Comparison of ENCODE assay signal across 11 cellular contexts in the genomic region with DNA sequence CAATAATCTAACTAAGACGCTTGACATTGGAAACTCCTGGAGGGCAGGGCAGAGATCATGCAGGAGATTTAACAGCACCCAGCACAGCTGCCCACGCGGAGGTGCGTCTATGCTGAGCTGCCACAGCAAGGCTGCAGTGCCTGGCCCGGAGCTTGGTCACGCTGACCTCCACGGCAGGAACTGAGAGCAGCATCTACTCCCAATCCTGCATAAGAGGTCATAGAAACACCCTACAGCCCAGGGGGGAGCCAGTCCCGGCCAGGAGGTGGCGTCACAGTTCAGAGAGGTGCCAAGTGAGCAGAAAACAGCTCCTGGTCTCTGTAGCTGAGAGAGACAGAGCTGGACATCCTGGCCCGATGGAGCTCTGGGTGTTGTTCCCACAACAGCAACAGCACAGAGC.
DNase-seq lines count a peak whose midpoint lies in the region; ATAC-seq and TF ChIP-seq lines count a peak whose summit lies in the region.
"Had no signal": no experiment of that assay in that cellular context is flagged by ENCODE, and none has a peak within 500 bp of the region (broad histone marks: within the 10 kb centered on the region; RNA-seq: fewer than 3 reads in every experiment).

No MANE protein-coding gene starts in this region.

- no peak overlapping the region for H2BK120ac ChIP-seq in neuronal stem cell (ENCODE audit: low read depth, low read length)

- no peak overlapping the region for H2BK15ac ChIP-seq in neuronal stem cell (ENCODE audit: low read length)

- H3K79me1 ChIP-seq in neuronal stem cell (ENCODE audit: low read depth, low read length) = no peaks in the 10 kb centered on the region

- CTCF ChIA-PET in activated CD4-positive, alpha-beta memory T cell treated with anti-CD3 and anti-CD28 coated beads for 36 hours (lab: Charles Lee) = interaction anchor here (1.0 to 2.1 kb wide), 11 partner anchors 8 to 349 kb away, joined by 3 to 17 read pairs (median 7); a partner anchor contains a TSS
- CTCF ChIA-PET in activated CD4-positive, alpha-beta memory T cell treated with anti-CD3 and anti-CD28 coated beads, Interleukin-2, amount 10 ng/mL, durations not matched to agents 7 days and 5 days (lab: Charles Lee) = interaction anchor here (1.1 to 1.6 kb wide), 3 partner anchors 13 to 576 kb away, joined by 3 to 5 read pairs (median 3); no protein-coding TSS in a partner anchor
- CTCF ChIA-PET in WTC11 (lab: Charles Lee) = interaction anchor here (0.6 to 3.4 kb wide), 22 partner anchors 14 to 363 kb away, joined by 3 to 52 read pairs (median 5); a partner anchor contains a TSS

- no peak overlapping the region for H3K9ac ChIP-seq in neuronal stem cell (ENCODE audit: low read depth, low read length, poor library complexity)

- H3K18ac ChIP-seq in neuronal stem cell (ENCODE audit: low read length) = peak overlapping the region; percentile 33

- H3K4me1 Mint-ChIP-seq in activated CD4-positive, alpha-beta memory T cell treated with anti-CD3 and anti-CD28 coated beads for 36 hours (ENCODE audit: low read depth) = peaks cover 10% of the 10 kb centered on the region
- peaks cover 5% of the 10 kb centered on the region for H3K4me1 Mint-ChIP-seq in activated CD4-positive, alpha-beta memory T cell treated with anti-CD3 and anti-CD28 coated beads, Interleukin-2, amount 10 ng/mL, durations not matched to agents 7 days and 5 days
- no peaks in the 10 kb centered on the region for H3K4me1 Mint-ChIP-seq in WTC11

- H2BK12ac ChIP-seq in neuronal stem cell (ENCODE audit: low read length) = no peak overlapping the region

- no peak overlapping the region for H3K23ac ChIP-seq in neuronal stem cell (ENCODE audit: low read depth, low read length, poor library complexity)

- no peak overlapping the region for H3K4me3 ChIP-seq in HFF-Myc (replicated peaks; ENCODE audit: low read depth, low read length)
- H3K4me3 ChIP-seq in neuronal stem cell (ENCODE audit: low read length in 2 of 2) = peak overlapping the region in 1 of 2 donors; percentile 5
- no peak overlapping the region for H3K4me3 ChIP-seq in prostate gland

- H4K8ac ChIP-seq in neuronal stem cell (ENCODE audit: low read depth, low read length) = no peak overlapping the region

- no peaks in the 10 kb centered on the region for H3K36me3 Mint-ChIP-seq in activated CD4-positive, alpha-beta memory T cell treated with anti-CD3 and anti-CD28 coated beads for 36 hours
- H3K36me3 Mint-ChIP-seq in activated CD4-positive, alpha-beta memory T cell treated with anti-CD3 and anti-CD28 coated beads, Interleukin-2, amount 10 ng/mL, durations not matched to agents 7 days and 5 days (ENCODE audit: low read depth) = no peaks in the 10 kb centered on the region
- H3K36me3 Mint-ChIP-seq in WTC11 = no peaks in the 10 kb centered on the region

- DNase-seq in activated CD4-positive, alpha-beta memory T cell treated with anti-CD3 and anti-CD28 coated beads for 36 hours = peak; percentile 44
- DNase-seq in activated CD4-positive, alpha-beta memory T cell treated with anti-CD3 and anti-CD28 coated beads, Interleukin-2, amount 10 ng/mL, durations not matched to agents 7 days and 5 days = no peak
- DNase-seq in HFF-Myc (ENCODE audit: extremely low read depth, low read depth) = no peak
- peak; percentile 36 for DNase-seq in WTC11 (ENCODE audit: low spot score)
- DNase-seq in neuronal stem cell (ENCODE audit: low spot score) = no peak
- DNase-seq in NCI-H2081 (lab: John Stamatoyannopoulos, UW) = no peak
- no peak for DNase-seq in prostate gland (ENCODE audit: low spot score)
- DNase-seq: activated B cell treated with CpG ODN at 0.5 μM for 24 hours; effector memory CD8-positive, alpha-beta T cell; stimulated activated naive CD4-positive, alpha-beta T cell had no signal

- no peak overlapping the region for H2BK5ac ChIP-seq in neuronal stem cell (ENCODE audit: low read length)

- TF ChIP-seq CTCF in HFF-Myc (IDR thresholded peaks at IDR 0.05; ENCODE audit: low read depth, low read length, missing control alignments) (peak; percentile 12), WTC11 (IDR thresholded peaks at IDR 0.05) (no peak), prostate gland (IDR thresholded peaks at IDR 0.05) (no peak)

- H3K9me3 ChIP-seq in neuronal stem cell (replicated peaks in 1 of 2; ENCODE audit: control insufficient read depth in 2 of 2, insufficient read depth in 1 of 2, low read depth in 1 of 2, low read length in 2 of 2) (no peaks in the 10 kb centered on the region), prostate gland (no peaks in the 10 kb centered on the region)

- no peak overlapping the region for H3K27ac Mint-ChIP-seq in activated CD4-positive, alpha-beta memory T cell treated with anti-CD3 and anti-CD28 coated beads for 36 hours
- H3K27ac Mint-ChIP-seq in activated CD4-positive, alpha-beta memory T cell treated with anti-CD3 and anti-CD28 coated beads, Interleukin-2, amount 10 ng/mL, durations not matched to agents 7 days and 5 days = no peak overlapping the region
- H3K27ac Mint-ChIP-seq in WTC11 = no peak overlapping the region
- H3K27ac Mint-ChIP-seq: activated B cell treated with CpG ODN at 0.5 μM for 24 hours; effector memory CD8-positive, alpha-beta T cell had no signal

- H3K9me3 Mint-ChIP-seq in activated CD4-positive, alpha-beta memory T cell treated with anti-CD3 and anti-CD28 coated beads for 36 hours = no peaks in the 10 kb centered on the region
- H3K9me3 Mint-ChIP-seq in activated CD4-positive, alpha-beta memory T cell treated with anti-CD3 and anti-CD28 coated beads, Interleukin-2, amount 10 ng/mL, durations not matched to agents 7 days and 5 days = no peaks in the 10 kb centered on the region
- H3K9me3 Mint-ChIP-seq in WTC11 = no peaks in the 10 kb centered on the region
- H3K9me3 Mint-ChIP-seq: activated B cell treated with CpG ODN at 0.5 μM for 24 hours; effector memory CD8-positive, alpha-beta T cell had no signal

- no peak overlapping the region for H3K4me2 ChIP-seq in neuronal stem cell (ENCODE audit: insufficient read depth, low read length, poor library complexity, severe bottlenecking)

- H3K27me3 ChIP-seq in neuronal stem cell (ENCODE audit: control insufficient read depth in 3 of 3, insufficient read depth in 3 of 3, low read depth in 1 of 3, low read length in 3 of 3) (peaks cover 0 to 7% (median 2%) of the 10 kb centered on the region in 3 experiments), prostate gland (replicated peaks; ENCODE audit: insufficient read depth) (no peaks in the 10 kb centered on the region)

- ATAC-seq in WTC11 (no peak), GM18858 (IDR thresholded peaks at IDR 0.05; ENCODE audit: unreplicated experiment) (no peak)
- ATAC-seq: effector memory CD8-positive, alpha-beta T cell had no signal

- H4K91ac ChIP-seq in neuronal stem cell (ENCODE audit: low read depth, low read length, poor library complexity) = no peak overlapping the region

- H3K4me1 ChIP-seq in neuronal stem cell (ENCODE audit: control insufficient read depth in 2 of 2, insufficient read depth in 1 of 2, low read depth in 1 of 2, low read length in 2 of 2) (peaks cover 0 to 4% of the 10 kb centered on the region in 2 donors), prostate gland (replicated peaks) (no peaks in the 10 kb centered on the region)

- no peak overlapping the region for H3K4ac ChIP-seq in neuronal stem cell (ENCODE audit: low read length)

- H3K27ac ChIP-seq in neuronal stem cell (replicated peaks; ENCODE audit: low read length) (no peak overlapping the region), prostate gland (no peak overlapping the region)

- no peaks in the 10 kb centered on the region for H3K36me3 ChIP-seq in neuronal stem cell (replicated peaks in 1 of 2; ENCODE audit: control insufficient read depth in 2 of 2, insufficient read depth in 2 of 2, low read length in 2 of 2)
- no peaks in the 10 kb centered on the region for H3K36me3 ChIP-seq in prostate gland

- intact Hi-C loops in activated CD4-positive, alpha-beta memory T cell treated with anti-CD3 and anti-CD28 coated beads for 36 hours (cut with micrococcal nuclease) = no loop called here
- intact Hi-C loops in prostate gland (cut with DNase I) = loop anchor here (10.0 kb wide), 1 partner anchor 1360 kb away; no protein-coding TSS in a partner anchor

- no peaks in the 10 kb centered on the region for H3K27me3 Mint-ChIP-seq in activated CD4-positive, alpha-beta memory T cell treated with anti-CD3 and anti-CD28 coated beads for 36 hours
- no peaks in the 10 kb centered on the region for H3K27me3 Mint-ChIP-seq in activated CD4-positive, alpha-beta memory T cell treated with anti-CD3 and anti-CD28 coated beads, Interleukin-2, amount 10 ng/mL, durations not matched to agents 7 days and 5 days
- peaks cover 12% of the 10 kb centered on the region for H3K27me3 Mint-ChIP-seq in WTC11 (ENCODE audit: low read depth)

- no peak overlapping the region for H2AFZ ChIP-seq in neuronal stem cell (ENCODE audit: low read length)

- WGBS in neuronal stem cell (ENCODE audit: extremely low coverage in 2 of 2, insufficient read length in 2 of 2, insufficient replicate concordance in 1 of 2), 2 donors = no CpG with 5 or more reads among the region's 10 CpGs
- 83% methylated on average over 10 of the region's 10 CpGs for WGBS in prostate gland

- H2AK5ac ChIP-seq in neuronal stem cell (ENCODE audit: low read depth, low read length) = no peak overlapping the region

- H3K14ac ChIP-seq in neuronal stem cell (ENCODE audit: low read length) = no peak overlapping the region

- POLR2A ChIA-PET in activated CD4-positive, alpha-beta memory T cell treated with anti-CD3 and anti-CD28 coated beads for 36 hours (lab: Charles Lee) = no interaction called here
- POLR2A ChIA-PET in activated CD4-positive, alpha-beta memory T cell treated with anti-CD3 and anti-CD28 coated beads, Interleukin-2, amount 10 ng/mL, durations not matched to agents 7 days and 5 days (lab: Charles Lee) = no interaction called here
- POLR2A ChIA-PET in WTC11 (lab: Charles Lee) = no interaction called here

- TF ChIP-seq POLR2A in prostate gland (IDR thresholded peaks at IDR 0.05) = no peak

- H3K4me3 Mint-ChIP-seq in activated CD4-positive, alpha-beta memory T cell treated with anti-CD3 and anti-CD28 coated beads for 36 hours = no peak overlapping the region
- H3K4me3 Mint-ChIP-seq in activated CD4-positive, alpha-beta memory T cell treated with anti-CD3 and anti-CD28 coated beads, Interleukin-2, amount 10 ng/mL, durations not matched to agents 7 days and 5 days = no peak overlapping the region
- H3K4me3 Mint-ChIP-seq in WTC11 = no peak overlapping the region
- H3K4me3 Mint-ChIP-seq: activated B cell treated with CpG ODN at 0.5 μM for 24 hours had no signal

TF ChIP-seq in WTC11, 78 proteins besides CTCF, POLR2A, EP300 and RAD21 (continues in another document):
- TF ChIP-seq SOX15 (CRISPR knock-in tag; IDR thresholded peaks at IDR 0.05) = no peak

Comparison
In these comparisons a context has a peak if more than half of its experiments do, and no peak if none do; other contexts are left out.
1. DNase-seq: peak in activated CD4-positive, alpha-beta memory T cell treated with anti-CD3 and anti-CD28 coated beads for 36 hours (single experiment) and WTC11 (single experiment); none in activated CD4-positive, alpha-beta memory T cell treated with anti-CD3 and anti-CD28 coated beads, Interleukin-2, amount 10 ng/mL, durations not matched to agents 7 days and 5 days (single experiment), HFF-Myc (single experiment), neuronal stem cell (single experiment), NCI-H2081 (0 of 2) and prostate gland (single experiment).